Comparison of ENCODE assay signal across 22 cellular contexts in the genomic region with DNA sequence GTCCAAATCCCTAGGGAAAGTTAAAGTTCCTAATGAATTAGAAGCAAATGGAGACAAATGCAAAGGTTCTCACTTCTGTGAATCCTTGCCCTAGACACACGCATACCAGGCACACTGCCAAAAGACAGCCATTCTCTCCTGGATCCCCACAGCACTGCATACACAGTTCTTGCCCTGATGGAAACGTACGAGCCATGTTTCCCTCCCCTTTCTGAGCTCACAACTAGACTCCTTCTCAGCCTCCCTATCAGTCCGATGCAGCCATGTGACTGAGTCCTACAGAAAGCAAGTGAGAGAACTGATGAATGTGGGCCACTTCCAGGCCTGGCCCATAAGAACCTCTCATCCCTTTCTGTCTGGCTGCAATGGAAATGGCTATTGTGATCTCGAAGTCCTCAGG.
DNase-seq lines count a peak whose midpoint lies in the region; ATAC-seq and TF ChIP-seq lines count a peak whose summit lies in the region.
"Had no signal": no experiment of that assay in that cellular context is flagged by ENCODE, and none has a peak within 500 bp of the region (broad histone marks: within the 10 kb centered on the region; RNA-seq: fewer than 3 reads in every experiment).

No MANE protein-coding gene starts in this region.

- H3K27ac ChIP-seq in IMR-90 (ENCODE audit: insufficient read depth, low read length) = peak overlapping the region; percentile 6; the same call in 1 of the 2 replicates
- H3K27ac ChIP-seq in mesenchymal stem cell (ENCODE audit: low read length, poor library complexity, severe bottlenecking) = peak overlapping the region; percentile 95
- peak overlapping the region in 29 of 59 donors; percentile 5 to 79 (median 48) for H3K27ac ChIP-seq in dorsolateral prefrontal cortex
- H3K27ac ChIP-seq: coronary artery had no signal

- peak overlapping the region; percentile 72 to 95 for H2BK12ac ChIP-seq in mesenchymal stem cell (ENCODE audit: low read length in 2 of 2)

- in situ Hi-C loops in IMR-90 (cut with MboI; ENCODE audit: low sequenced_read_pairs) = no loop called here

- 81% methylated on average over 4 of the region's 5 CpGs; no CpG with 5 or more reads in 1 of the 2 experiments for whole genome bisulfite sequencing in IMR-90 (ENCODE audit: extremely low coverage in 2 of 2, insufficient read length in 1 of 2), 2 experiments
- 76% methylated on average over 5 of the region's 5 CpGs for WGBS in mesenchymal stem cell

- TF ChIP-seq POLR2A in IMR-90 (IDR thresholded peaks at IDR 0.05; ENCODE audit: low read depth, low read length) = no peak

- H4K8ac ChIP-seq in IMR-90 (ENCODE audit: low read depth in 2 of 2, low read length in 2 of 2) (peak overlapping the region; percentile 40 to 79; a peak in 3 of 4 replicates), mesenchymal stem cell (ENCODE audit: low read length) (peak overlapping the region; percentile 78)

- peak overlapping the region; percentile 5 for H2BK5ac ChIP-seq in IMR-90 (ENCODE audit: low read depth, low read length, poor library complexity, severe bottlenecking)
- peak overlapping the region; percentile 33 for H2BK5ac ChIP-seq in mesenchymal stem cell (ENCODE audit: low read depth, low read length, poor library complexity, severe bottlenecking)

- H4K5ac ChIP-seq in IMR-90 (ENCODE audit: low read depth, low read length) = peak overlapping the region; percentile 78

- H3K27me3 ChIP-seq in IMR-90 (ENCODE audit: control insufficient read depth, insufficient read depth, low read length) (no peaks in the 10 kb centered on the region), mesenchymal stem cell (ENCODE audit: control insufficient read depth in 1 of 2, insufficient read depth in 1 of 2, low read length in 2 of 2) (no peaks in the 10 kb centered on the region), dorsolateral prefrontal cortex (no peaks in the 10 kb centered on the region)
- H3K27me3 ChIP-seq: MG63, pancreas had no signal

- H2AK9ac ChIP-seq in IMR-90 (replicated peaks; ENCODE audit: low read depth, low read length, poor library complexity) = peak overlapping the region; percentile 18

- H3K4me2 ChIP-seq in IMR-90 (ENCODE audit: low read depth, low read length) (no peak overlapping the region), mesenchymal stem cell (ENCODE audit: low read length, poor library complexity, severe bottlenecking) (no peak overlapping the region)

- CTCF ChIA-PET in IMR-90 (lab: Yijun Ruan, JAX) = no interaction called here

- intact Hi-C loops in IMR-90 (cut with micrococcal nuclease) (loop anchor here (5.0 to 10.0 kb wide), 3 partner anchors 202 to 758 kb away; no protein-coding TSS in a partner anchor), dorsolateral prefrontal cortex (cut with DNase I) (loop anchor here (5.0 to 10.0 kb wide), 2 partner anchors 93 to 260 kb away; a partner anchor contains a TSS)

- H3K4me3 ChIP-seq in IMR-90 (ENCODE audit: insufficient read depth, low read depth, low read length) (no peak overlapping the region), mesenchymal stem cell (ENCODE audit: insufficient read depth in 1 of 2, low read depth in 1 of 2, low read length in 2 of 2) (no peak overlapping the region), dorsolateral prefrontal cortex (no peak overlapping the region)
- H3K4me3 ChIP-seq: coronary artery, MG63, pancreas had no signal

- peak overlapping the region; percentile 87 for H3K18ac ChIP-seq in IMR-90 (ENCODE audit: low read depth, low read length)
- H3K18ac ChIP-seq in mesenchymal stem cell (ENCODE audit: low read depth in 1 of 2, low read length in 2 of 2) = peak overlapping the region; percentile 68 to 95

- POLR2A ChIA-PET in IMR-90 (lab: Charles Lee; ENCODE audit: unreplicated experiment) = no interaction called here

- H3K4ac ChIP-seq in IMR-90 (ENCODE audit: low read depth, low read length) (peak overlapping the region; percentile 86), mesenchymal stem cell (ENCODE audit: low read depth in 1 of 2, low read length in 2 of 2) (peak overlapping the region; percentile 84 to 99)

- H4K20me1 ChIP-seq in IMR-90 (ENCODE audit: insufficient read depth, low read length) = peaks cover 5% of the 10 kb centered on the region; the same call in 1 of the 2 replicates

- H2AFZ ChIP-seq in IMR-90 (replicated peaks; ENCODE audit: low read length, poor library complexity) (no peak overlapping the region), mesenchymal stem cell (ENCODE audit: low read depth, low read length) (no peak overlapping the region)

- DNase-seq in DMS53 (lab: John Stamatoyannopoulos, UW) (peak; percentile 49), DMS53 treated with DMSO at 0.1 percent for 48 hours (lab: John Stamatoyannopoulos, UW; ENCODE audit: unreplicated experiment) (no peak), IMR-90 (no peak), SHP77 treated with DMSO at 0.1 percent for 48 hours (lab: John Stamatoyannopoulos, UW) (peak; percentile 41), mesenchymal stem cell (no peak), dorsolateral prefrontal cortex (no peak)
- no peak for DNase-seq in stimulated activated CD4-positive, alpha-beta T cell treated with anti-CD3 and anti-CD28 coated beads, Interleukin-4, amount 100 ng/mL, for 1 hour
- DNase-seq: 8988T; activated naive CD8-positive, alpha-beta T cell treated with anti-CD3 and anti-CD28 coated beads for 36 hours; H9; hippocampal formation; kidney; MG63; NCI-H1694; NCI-H526; pancreas; PC-3; stimulated activated naive CD4-positive, alpha-beta T cell treated with Interleukin-2 at 50 U/mL for 16 hours had no signal

- H3K9me1 ChIP-seq in IMR-90 (ENCODE audit: insufficient read depth, low read length) = peaks cover 10% of the 10 kb centered on the region

- no peak for TF ChIP-seq CTCF in IMR-90 (conservative IDR thresholded peaks at IDR 0.05; ENCODE audit: low read depth, low read length)
- no peak for TF ChIP-seq CTCF in dorsolateral prefrontal cortex (IDR thresholded peaks at IDR 0.05 in 54 of 56, conservative IDR thresholded peaks at IDR 0.05 in 2 of 56; ENCODE audit: low read depth in 1 of 56, partially characterized antibody in 56 of 56)

- H2AK5ac ChIP-seq in IMR-90 (ENCODE audit: low read depth, low read length) (peak overlapping the region; percentile 94), mesenchymal stem cell (ENCODE audit: low read length, severe bottlenecking) (peak overlapping the region; percentile 98)

- peaks cover 26 to 59% of the 10 kb centered on the region in 2 experiments for H3K79me1 ChIP-seq in IMR-90 (ENCODE audit: low read depth in 1 of 2, low read length in 2 of 2)
- H3K79me1 ChIP-seq in mesenchymal stem cell (replicated peaks; ENCODE audit: low read length, poor library complexity, severe bottlenecking) = peaks cover 2% of the 10 kb centered on the region

- peaks cover 25% of the 10 kb centered on the region for H3K4me1 ChIP-seq in IMR-90 (ENCODE audit: control insufficient read depth, insufficient read depth, low read length)
- peaks cover 26% of the 10 kb centered on the region for H3K4me1 ChIP-seq in mesenchymal stem cell (ENCODE audit: control insufficient read depth, insufficient read depth, low read depth, low read length)

- H3K9ac ChIP-seq in IMR-90 (ENCODE audit: low read depth, low read length) = no peak overlapping the region
- H3K9ac ChIP-seq in mesenchymal stem cell (ENCODE audit: low read length) = no peak overlapping the region

- H2BK15ac ChIP-seq in IMR-90 (ENCODE audit: low read depth, low read length) (peak overlapping the region; percentile 85; the same call in 1 of the 3 replicates), mesenchymal stem cell (ENCODE audit: low read depth, poor library complexity, severe bottlenecking) (no peak overlapping the region)

- peak overlapping the region; percentile 88 for H4K91ac ChIP-seq in IMR-90 (ENCODE audit: insufficient read depth, low read depth, low read length)
- peak overlapping the region; percentile 30 for H4K91ac ChIP-seq in mesenchymal stem cell (ENCODE audit: low read length)

- ATAC-seq in IMR-90 (ENCODE audit: low read depth) (no peak), HG03354 (IDR thresholded peaks at IDR 0.05; ENCODE audit: poor library complexity, severe bottlenecking, unreplicated experiment) (no peak)
- ATAC-seq: natural killer cell treated with Interleukin-12 subunit alpha and Interleukin-12 subunit beta and Interleukin-15 and Interleukin-18, amount 100 ng/mL, for 72 hours; pancreas; PC-3; sciatic nerve had no signal

- TF ChIP-seq RAD21 in IMR-90 (IDR thresholded peaks at IDR 0.05; ENCODE audit: low read length) = no peak

- H3K14ac ChIP-seq in IMR-90 (replicated peaks; ENCODE audit: low read depth, low read length) = peak overlapping the region; percentile 75
- H3K14ac ChIP-seq in mesenchymal stem cell (ENCODE audit: low read length in 2 of 2) = peak overlapping the region in 1 of 2 experiments; percentile 61

- peak overlapping the region; percentile 78 for H2BK120ac ChIP-seq in IMR-90 (ENCODE audit: low read depth, low read length)
- no peak overlapping the region for H2BK120ac ChIP-seq in mesenchymal stem cell (ENCODE audit: low read depth, low read length)

- H3K36me3 ChIP-seq in IMR-90 (ENCODE audit: control insufficient read depth, insufficient read depth, low read length) (no peaks in the 10 kb centered on the region), mesenchymal stem cell (ENCODE audit: control insufficient read depth in 1 of 2, insufficient read depth in 2 of 2, low read depth in 1 of 2, low read length in 2 of 2) (no peaks in the 10 kb centered on the region)
- H3K36me3 ChIP-seq: MG63, pancreas had no signal

- BruUV-seq in IMR-90 (replicated peaks; lab: Mats Ljungman, UMichigan) = no TSS peak

- peak overlapping the region; percentile 84 for H3K23ac ChIP-seq in IMR-90 (ENCODE audit: low read depth, low read length)
- peak overlapping the region in 1 of 2 experiments; percentile 94 for H3K23ac ChIP-seq in mesenchymal stem cell (ENCODE audit: low read length in 2 of 2)

- H2BK20ac ChIP-seq in IMR-90 (ENCODE audit: low read depth, low read length) = peak overlapping the region; percentile 82

- H3K9me3 ChIP-seq in IMR-90 (ENCODE audit: control insufficient read depth, insufficient read depth, low read length) (no peaks in the 10 kb centered on the region), mesenchymal stem cell (ENCODE audit: control insufficient read depth, low read length) (no peaks in the 10 kb centered on the region)
- H3K9me3 ChIP-seq: MG63, pancreas had no signal

- dilution Hi-C loops in IMR-90 (cut with HindIII; ENCODE audit: low sequenced_read_pairs, unreplicated experiment) = no loop called here

- H3K56ac ChIP-seq in IMR-90 (ENCODE audit: extremely low read depth, insufficient read depth, low read length) = no peak overlapping the region

TF ChIP-seq in IMR-90, 13 proteins besides CTCF, POLR2A, EP300 and RAD21:
- no peak for TF ChIP-seq BHLHE40 (IDR thresholded peaks at IDR 0.05; ENCODE audit: low read depth, low read length)

Comparison
In these comparisons a context has a peak if more than half of its experiments do, and no peak if none do; other contexts are left out.
1. DNase-seq: peak in DMS53 (single experiment) and SHP77 treated with DMSO at 0.1 percent for 48 hours (single experiment); none in DMS53 treated with DMSO at 0.1 percent for 48 hours (single experiment), IMR-90 (single experiment), mesenchymal stem cell (single experiment), stimulated activated CD4-positive, alpha-beta T cell treated with anti-CD3 and anti-CD28 coated beads, Interleukin-4, amount 100 ng/mL, for 1 hour (single experiment) and dorsolateral prefrontal cortex (0 of 10).